Comparison of ENCODE assay signal across 8 cellular contexts in the genomic region with DNA sequence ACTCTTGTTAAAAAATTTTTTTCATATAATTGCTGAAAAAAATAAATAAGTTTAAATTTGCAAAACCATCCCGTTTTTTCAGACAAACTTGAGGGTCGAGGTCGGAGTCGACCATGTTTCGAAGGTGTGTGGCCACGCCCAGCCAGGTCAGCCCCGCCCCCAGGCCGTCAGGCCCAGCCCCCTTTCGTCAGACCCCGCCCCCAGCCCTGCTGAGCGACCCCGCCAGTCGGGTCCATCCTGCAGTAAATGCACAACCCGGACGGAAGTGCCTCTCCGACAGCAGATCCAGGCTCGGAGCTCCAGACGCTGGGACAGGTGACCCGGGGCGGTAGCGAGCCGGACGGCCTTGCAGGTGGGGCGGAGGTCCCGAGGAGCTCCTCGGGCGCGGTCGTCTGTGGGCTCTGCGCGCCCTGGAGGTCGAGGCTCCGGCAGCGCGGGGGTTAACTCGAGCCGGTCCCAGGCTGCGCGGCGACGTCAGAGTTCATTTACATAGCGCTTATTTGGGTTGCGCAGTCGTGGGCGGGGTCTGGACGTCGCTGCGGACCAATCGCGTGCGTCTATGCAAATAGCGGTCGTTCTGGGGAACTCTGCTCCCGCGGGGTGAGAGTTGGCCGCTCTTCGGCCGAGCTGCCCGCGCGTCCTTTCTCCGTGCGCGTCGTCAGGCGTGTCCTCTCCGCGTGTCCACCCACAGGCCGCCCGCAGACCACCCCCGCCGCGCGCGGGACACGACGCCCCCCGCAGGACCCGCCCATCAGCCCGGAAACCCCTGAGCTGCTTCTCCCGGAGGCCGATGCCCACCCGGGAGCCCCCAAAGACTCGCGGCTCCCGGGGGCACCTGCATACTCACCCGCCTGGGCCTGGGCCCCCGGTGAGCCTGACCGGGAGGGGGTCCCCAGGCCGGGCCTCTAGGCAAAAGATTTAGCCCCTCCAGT. TPM values are rescaled to one million over a fixed set of nuclear protein-coding genes. Genes with fewer than 3 reads are reported as not detected.
DNase-seq lines count a peak whose midpoint lies in the region; ATAC-seq and TF ChIP-seq lines count a peak whose summit lies in the region.

Gene OCEL1, plus strand, starts transcription at position 225 of the 932 bp plus-strand sequence. Its CDS starts 22 bp downstream, at position 247.

- peaks cover 7% of the 10 kb centered on the region for H3K36me3 Mint-ChIP-seq in brain

- H3K27me3 ChIP-seq in A673 (replicated peaks; ENCODE audit: insufficient read depth, low read depth, low read length, poor library complexity) (no peaks in the 10 kb centered on the region), gastrocnemius medialis (no peaks in the 10 kb centered on the region)

- peak; percentile 88 to 90 for TF ChIP-seq POLR2A in gastrocnemius medialis (IDR thresholded peaks at IDR 0.05)

- intact Hi-C loops in A673 (cut with micrococcal nuclease; ENCODE audit: unreplicated experiment) (no loop called here), gastrocnemius medialis (cut with DNase I; ENCODE audit: low total_unique reads) (loop anchor here (1.0 to 5.0 kb wide), 5 partner anchors 11 to 151 kb away; partner anchors contain the start of genes BABAM1, HAUS8, MYO9B and USE1)

- DNase-seq in A673 (ENCODE audit: low spot score): peak; percentile 98
- DNase-seq in NCI-H2171 (lab: John Stamatoyannopoulos, UW): peak; percentile 97
- peak; percentile 98 for DNase-seq in UCSD-AML1 (lab: John Stamatoyannopoulos, UW; ENCODE audit: unreplicated experiment)
- peak; percentile 98 to 99 for DNase-seq in gastrocnemius medialis

- peak within 1 kb of the TSS; percentile 70 to 95 (median 92) for H3K27ac Mint-ChIP-seq in brain

- H3K4me3 Mint-ChIP-seq in brain: peak within 1 kb of the TSS; percentile 87 to 96 (median 92)

- peaks cover 12% of the 10 kb centered on the region for H3K4me1 Mint-ChIP-seq in brain

- H3K27me3 Mint-ChIP-seq in brain: peaks cover 4% of the 10 kb centered on the region

- peak within 1 kb of the TSS; percentile 86 for H3K27ac ChIP-seq in A673 (ENCODE audit: low read depth, low read length, poor library complexity, severe bottlenecking)
- H3K27ac ChIP-seq in gastrocnemius medialis: peak within 1 kb of the TSS; percentile 86 to 91 (median 89)

- H3K9me3 ChIP-seq in A673 (ENCODE audit: low read depth, low read length, poor library complexity, severe bottlenecking) (no peaks in the 10 kb centered on the region), gastrocnemius medialis (no peaks in the 10 kb centered on the region)

- H3K36me3 ChIP-seq in A673 (ENCODE audit: insufficient read depth, low read length, poor library complexity, severe bottlenecking): no peaks in the 10 kb centered on the region
- H3K36me3 ChIP-seq in gastrocnemius medialis: no peaks in the 10 kb centered on the region

- peak; percentile 89 for ATAC-seq in GM18867 (IDR thresholded peaks at IDR 0.05; ENCODE audit: unreplicated experiment)
- peak; percentile 86 for ATAC-seq in HG03097 (IDR thresholded peaks at IDR 0.05; ENCODE audit: low FRiP score, unreplicated experiment)
- peak; percentile 96 to 97 for ATAC-seq in gastrocnemius medialis

- POLR2A ChIA-PET in A673 (lab: Charles Lee; ENCODE audit: low non-redundant PET): no interaction called here

- no peaks in the 10 kb centered on the region for H3K9me3 Mint-ChIP-seq in brain

- in situ Hi-C loops in gastrocnemius medialis (cut with MboI; ENCODE audit: low sequenced_read_pairs in 4 of 4): no loop called here

- TF ChIP-seq CTCF in A673 (conservative IDR thresholded peaks at IDR 0.05; ENCODE audit: low read depth, low read length) (no peak), brain (conservative IDR thresholded peaks at IDR 0.05) (no peak), gastrocnemius medialis (IDR thresholded peaks at IDR 0.05 in 4 of 5, conservative IDR thresholded peaks at IDR 0.05 in 1 of 5) (peak in 1 of 5 experiments; percentile 21)

- H3K4me1 ChIP-seq in A673 (ENCODE audit: insufficient read depth, low read length, poor library complexity, severe bottlenecking): peaks cover 5% of the 10 kb centered on the region
- H3K4me1 ChIP-seq in gastrocnemius medialis: peaks cover 8 to 13% of the 10 kb centered on the region in 2 donors

- no TSS peak for BruUV-seq in A673 (replicated peaks; lab: Mats Ljungman, UMichigan)

- CTCF ChIA-PET in A673 (lab: Charles Lee): interaction anchor here (0.6 kb wide), 1 partner anchor 15 kb away, joined by 3 read pairs; no protein-coding TSS in a partner anchor

- H3K4me3 ChIP-seq in A673 (ENCODE audit: low read depth, low read length, poor library complexity, severe bottlenecking) (peak within 1 kb of the TSS; percentile 59), iPS-11a (ENCODE audit: low read depth, low read length) (peak within 1 kb of the TSS; percentile 47), gastrocnemius medialis (peak within 1 kb of the TSS; percentile 62 to 95 (median 78))

RNA-seq across cellular contexts. Expression of gene OCEL1, which starts in this region (rescaled TPM):
- total RNA-seq in A673 (2021): 8.2 and 14.8 TPM in 2 replicates
- polyA plus RNA-seq in brain (ENCODE audit: insufficient read depth, low read depth, low replicate concordance): 28.2 TPM
- total RNA-seq in gastrocnemius medialis: 1 to 10 TPM; 3.3 to 5.8 (median 4.5) TPM

Comparison
In these comparisons a context has a peak if more than half of its experiments do, and no peak if none do; other contexts are left out.
1. Peak in every context shown above with its lines: DNase-seq, ATAC-seq, H3K4me3 ChIP-seq and H3K27ac ChIP-seq.